ENCODE assay signal across 15 cellular contexts in genomic region chr13:49308977-49309408, GRCh38.
DNase-seq lines count a peak whose midpoint lies in the region; ATAC-seq and TF ChIP-seq lines count a peak whose summit lies in the region.
"Had no signal": no experiment of that assay in that cellular context is flagged by ENCODE, and none has a peak within 500 bp of the region (broad histone marks: within the 10 kb centered on the region; RNA-seq: fewer than 3 reads in every experiment).

No MANE protein-coding gene starts in this region.

- no peak for TF ChIP-seq POLR2A in prostate gland (IDR thresholded peaks at IDR 0.05)

- peaks cover 0 to 37% of the 10 kb centered on the region in 2 donors for H3K4me1 ChIP-seq in right atrium auricular region
- H3K4me1 ChIP-seq in prostate gland (replicated peaks) = peaks cover 9% of the 10 kb centered on the region
- H3K4me1 ChIP-seq in aorta (ENCODE audit: control insufficient read depth in 1 of 2, insufficient read depth in 2 of 2, low read length in 2 of 2) = peaks cover 0 to 4% of the 10 kb centered on the region in 2 donors

- peak; percentile 23 for DNase-seq in SHP77 treated with DMSO at 0.1 percent for 48 hours (lab: John Stamatoyannopoulos, UW)
- DNase-seq in SHP77 (lab: John Stamatoyannopoulos, UW) = no peak
- DNase-seq in right atrium auricular region (ENCODE audit: low spot score) = peak; percentile 75
- peak; percentile 57 for DNase-seq in prostate gland (ENCODE audit: low spot score)
- DNase-seq in aorta = no peak
- DNase-seq in occipital lobe (lab: John Stamatoyannopoulos, UW) = no peak
- DNase-seq in NCI-H2227 treated with DMSO at 0.1 percent for 48 hours (lab: John Stamatoyannopoulos, UW) = no peak
- DNase-seq: activated CD4-positive, CD25-positive, alpha-beta regulatory T cell; NCI-H1417 treated with DMSO at 0.1 percent for 48 hours; NCI-H748 treated with DMSO at 0.1 percent for 48 hours had no signal

- 38% methylated on average over 11 of the region's 11 CpGs for WGBS in prostate gland
- 8 to 9% methylated on average over 11 of the region's 11 CpGs for WGBS in aorta, 2 donors

- TF ChIP-seq CTCF in right atrium auricular region (IDR thresholded peaks at IDR 0.05) = no peak
- no peak for TF ChIP-seq CTCF in prostate gland (IDR thresholded peaks at IDR 0.05)

- H3K27me3 ChIP-seq in right atrium auricular region (no peaks in the 10 kb centered on the region), prostate gland (replicated peaks; ENCODE audit: insufficient read depth) (no peaks in the 10 kb centered on the region), aorta (ENCODE audit: control insufficient read depth in 1 of 2, insufficient read depth in 2 of 2, low read length in 1 of 2) (no peaks in the 10 kb centered on the region)

- intact Hi-C loops in prostate gland (cut with DNase I) (no loop called here), aorta (cut with DNase I) (loop anchor here (2.0 to 5.0 kb wide), 2 partner anchors 88 to 128 kb away; no protein-coding TSS in a partner anchor)

- ATAC-seq in aorta (ENCODE audit: low FRiP score) = peak; percentile 36
- ATAC-seq in GM19452 (IDR thresholded peaks at IDR 0.05; ENCODE audit: unreplicated experiment) = no peak
- ATAC-seq: activated T-helper 17 cell treated with anti-CD3 and anti-CD28 coated beads, Interleukin-2, amount 50 U/mL, for 72 hours had no signal

- H3K9me3 ChIP-seq in right atrium auricular region (no peaks in the 10 kb centered on the region), prostate gland (no peaks in the 10 kb centered on the region), aorta (ENCODE audit: control insufficient read depth, low read length) (no peaks in the 10 kb centered on the region)
- H3K9me3 ChIP-seq: mucosa of descending colon had no signal

- H3K36me3 ChIP-seq in right atrium auricular region (no peaks in the 10 kb centered on the region), prostate gland (no peaks in the 10 kb centered on the region), aorta (ENCODE audit: control insufficient read depth in 1 of 2, insufficient read depth in 2 of 2, low read length in 1 of 2) (no peaks in the 10 kb centered on the region)

- H3K4me3 ChIP-seq in right atrium auricular region = no peak overlapping the region
- H3K4me3 ChIP-seq in prostate gland = no peak overlapping the region
- no peak overlapping the region for H3K4me3 ChIP-seq in aorta (ENCODE audit: low read length in 2 of 2)
- H3K4me3 ChIP-seq: mucosa of descending colon, SK-N-MC had no signal

- H3K27ac ChIP-seq in right atrium auricular region = peak overlapping the region; percentile 77 to 79
- H3K27ac ChIP-seq in prostate gland = peak overlapping the region; percentile 78 to 81
- H3K27ac ChIP-seq in aorta (ENCODE audit: low read depth in 1 of 2, low read length in 2 of 2) = peak overlapping the region; percentile 80 to 92
- H3K27ac ChIP-seq: 22Rv1, SK-N-MC had no signal

Comparison
In these comparisons a context has a peak if more than half of its experiments do, and no peak if none do; other contexts are left out.
1. DNase-seq: peak in SHP77 treated with DMSO at 0.1 percent for 48 hours (single experiment), right atrium auricular region (single experiment) and prostate gland (single experiment); none in SHP77 (0 of 2), aorta (0 of 2), occipital lobe (single experiment) and NCI-H2227 treated with DMSO at 0.1 percent for 48 hours (single experiment).
2. Peak in every context shown above with its lines, with median percentiles within 50 percentile points of each other: H3K27ac ChIP-seq.